3 cellular contexts compared by ENCODE assay signal in the genomic region with DNA sequence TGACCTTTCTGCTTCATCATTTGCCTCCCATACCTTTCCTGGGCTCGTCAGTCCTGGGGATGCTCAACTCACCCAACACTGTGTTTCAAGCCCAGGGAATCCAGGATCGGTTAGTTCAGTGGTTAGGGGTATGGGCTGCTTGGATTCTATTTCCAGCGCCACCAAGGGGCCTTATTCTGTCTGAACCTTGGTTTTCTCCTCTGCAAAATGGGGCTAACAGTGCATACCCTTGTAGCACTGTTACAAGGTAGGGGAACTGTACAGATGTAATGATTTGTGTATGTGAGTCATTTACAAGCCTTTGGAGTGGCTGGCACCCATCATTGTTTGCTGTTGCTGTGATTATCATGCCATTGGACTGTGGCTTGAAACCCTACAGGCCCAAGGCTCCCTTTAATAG.
TF ChIP-seq lines count a peak whose summit lies in the region.

No MANE protein-coding gene starts in this region.

TF ChIP-seq in A549, 52 proteins besides CTCF, POLR2A, EP300 and RAD21 (continued from another document):
- no peak for TF ChIP-seq FOXS1 (CRISPR knock-in tag; IDR thresholded peaks at IDR 0.05)

TF ChIP-seq in K562, 482 proteins besides CTCF, POLR2A, EP300 and RAD21 (continued from another document):
- TF ChIP-seq, protein P1, sequence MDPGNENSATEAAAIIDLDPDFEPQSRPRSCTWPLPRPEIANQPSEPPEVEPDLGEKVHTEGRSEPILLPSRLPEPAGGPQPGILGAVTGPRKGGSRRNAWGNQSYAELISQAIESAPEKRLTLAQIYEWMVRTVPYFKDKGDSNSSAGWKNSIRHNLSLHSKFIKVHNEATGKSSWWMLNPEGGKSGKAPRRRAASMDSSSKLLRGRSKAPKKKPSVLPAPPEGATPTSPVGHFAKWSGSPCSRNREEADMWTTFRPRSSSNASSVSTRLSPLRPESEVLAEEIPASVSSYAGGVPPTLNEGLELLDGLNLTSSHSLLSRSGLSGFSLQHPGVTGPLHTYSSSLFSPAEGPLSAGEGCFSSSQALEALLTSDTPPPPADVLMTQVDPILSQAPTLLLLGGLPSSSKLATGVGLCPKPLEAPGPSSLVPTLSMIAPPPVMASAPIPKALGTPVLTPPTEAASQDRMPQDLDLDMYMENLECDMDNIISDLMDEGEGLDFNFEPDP (CRISPR knock-in tag; IDR thresholded peaks at IDR 0.05), result no peak
- TF ChIP-seq, protein P2, sequence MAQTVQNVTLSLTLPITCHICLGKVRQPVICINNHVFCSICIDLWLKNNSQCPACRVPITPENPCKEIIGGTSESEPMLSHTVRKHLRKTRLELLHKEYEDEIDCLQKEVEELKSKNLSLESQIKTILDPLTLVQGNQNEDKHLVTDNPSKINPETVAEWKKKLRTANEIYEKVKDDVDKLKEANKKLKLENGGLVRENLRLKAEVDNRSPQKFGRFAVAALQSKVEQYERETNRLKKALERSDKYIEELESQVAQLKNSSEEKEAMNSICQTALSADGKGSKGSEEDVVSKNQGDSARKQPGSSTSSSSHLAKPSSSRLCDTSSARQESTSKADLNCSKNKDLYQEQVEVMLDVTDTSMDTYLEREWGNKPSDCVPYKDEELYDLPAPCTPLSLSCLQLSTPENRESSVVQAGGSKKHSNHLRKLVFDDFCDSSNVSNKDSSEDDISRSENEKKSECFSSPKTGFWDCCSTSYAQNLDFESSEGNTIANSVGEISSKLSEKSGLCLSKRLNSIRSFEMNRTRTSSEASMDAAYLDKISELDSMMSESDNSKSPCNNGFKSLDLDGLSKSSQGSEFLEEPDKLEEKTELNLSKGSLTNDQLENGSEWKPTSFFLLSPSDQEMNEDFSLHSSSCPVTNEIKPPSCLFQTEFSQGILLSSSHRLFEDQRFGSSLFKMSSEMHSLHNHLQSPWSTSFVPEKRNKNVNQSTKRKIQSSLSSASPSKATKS (CRISPR knock-in tag; IDR thresholded peaks at IDR 0.05), result no peak
- no peak for TF ChIP-seq MIER1 (IDR thresholded peaks at IDR 0.05; ENCODE audit: low read depth)
- TF ChIP-seq ZNF76 (CRISPR knock-in tag; IDR thresholded peaks at IDR 0.05; ENCODE audit: borderline replicate concordance), result no peak
- TF ChIP-seq ZFP1 (CRISPR knock-in tag; IDR thresholded peaks at IDR 0.05), result no peak
- no peak for TF ChIP-seq DACH1 (IDR thresholded peaks at IDR 0.05; ENCODE audit: partially characterized antibody)
- TF ChIP-seq, protein P3, sequence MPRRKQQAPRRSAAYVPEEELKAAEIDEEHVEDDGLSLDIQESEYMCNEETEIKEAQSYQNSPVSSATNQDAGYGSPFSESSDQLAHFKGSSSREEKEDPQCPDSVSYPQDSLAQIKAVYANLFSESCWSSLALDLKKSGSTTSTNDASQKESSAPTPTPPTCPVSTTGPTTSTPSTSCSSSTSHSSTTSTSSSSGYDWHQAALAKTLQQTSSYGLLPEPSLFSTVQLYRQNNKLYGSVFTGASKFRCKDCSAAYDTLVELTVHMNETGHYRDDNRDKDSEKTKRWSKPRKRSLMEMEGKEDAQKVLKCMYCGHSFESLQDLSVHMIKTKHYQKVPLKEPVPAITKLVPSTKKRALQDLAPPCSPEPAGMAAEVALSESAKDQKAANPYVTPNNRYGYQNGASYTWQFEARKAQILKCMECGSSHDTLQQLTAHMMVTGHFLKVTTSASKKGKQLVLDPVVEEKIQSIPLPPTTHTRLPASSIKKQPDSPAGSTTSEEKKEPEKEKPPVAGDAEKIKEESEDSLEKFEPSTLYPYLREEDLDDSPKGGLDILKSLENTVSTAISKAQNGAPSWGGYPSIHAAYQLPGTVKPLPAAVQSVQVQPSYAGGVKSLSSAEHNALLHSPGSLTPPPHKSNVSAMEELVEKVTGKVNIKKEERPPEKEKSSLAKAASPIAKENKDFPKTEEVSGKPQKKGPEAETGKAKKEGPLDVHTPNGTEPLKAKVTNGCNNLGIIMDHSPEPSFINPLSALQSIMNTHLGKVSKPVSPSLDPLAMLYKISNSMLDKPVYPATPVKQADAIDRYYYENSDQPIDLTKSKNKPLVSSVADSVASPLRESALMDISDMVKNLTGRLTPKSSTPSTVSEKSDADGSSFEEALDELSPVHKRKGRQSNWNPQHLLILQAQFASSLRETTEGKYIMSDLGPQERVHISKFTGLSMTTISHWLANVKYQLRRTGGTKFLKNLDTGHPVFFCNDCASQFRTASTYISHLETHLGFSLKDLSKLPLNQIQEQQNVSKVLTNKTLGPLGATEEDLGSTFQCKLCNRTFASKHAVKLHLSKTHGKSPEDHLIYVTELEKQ (CRISPR knock-in tag; IDR thresholded peaks at IDR 0.05), result no peak
- TF ChIP-seq ZNF280A (IDR thresholded peaks at IDR 0.05; ENCODE audit: low read depth, partially characterized antibody), result no peak
- 0 out of 4 replicates have a peak, but pooled peaks of 1 of the 2 experiments have one; percentile 16 for TF ChIP-seq KDM1A (IDR thresholded peaks at IDR 0.05)
- TF ChIP-seq SIN3B (IDR thresholded peaks at IDR 0.05; ENCODE audit: low read depth), result no peak
- no peak for TF ChIP-seq PURB (CRISPR knock-in tag; IDR thresholded peaks at IDR 0.05; ENCODE audit: low read depth)
- no peak for TF ChIP-seq PCBP1 (IDR thresholded peaks at IDR 0.05; ENCODE audit: low read depth, low read length, poor library complexity, severe bottlenecking)
- no peak for TF ChIP-seq ATF3 (IDR thresholded peaks at IDR 0.05)
- no peak for TF ChIP-seq ATF3 (CRISPR knock-in tag; conservative IDR thresholded peaks at IDR 0.05)
- peak; percentile 59; the same call in 1 of the 2 replicates for TF ChIP-seq BCOR (IDR thresholded peaks at IDR 0.05)
- no peak for TF ChIP-seq ZNF324 (CRISPR knock-in tag; IDR thresholded peaks at IDR 0.05)
- no peak for TF ChIP-seq RFX5 (IDR thresholded peaks at IDR 0.05; ENCODE audit: low read depth, low read length)
- TF ChIP-seq RBM25 (IDR thresholded peaks at IDR 0.05; ENCODE audit: low read depth, low read length, severe bottlenecking), result peak; percentile 53

TF ChIP-seq in SK-N-SH treated with all-trans-retinoic acid at 6 μM for 48 hours, 23 proteins besides CTCF, POLR2A, EP300 and RAD21:
- TF ChIP-seq POU6F1 (CRISPR knock-in tag; IDR thresholded peaks at IDR 0.05; ENCODE audit: borderline replicate concordance, low read depth), result no peak
- no peak for TF ChIP-seq OSR1 (CRISPR knock-in tag; IDR thresholded peaks at IDR 0.05)
- TF ChIP-seq ZNF8 (CRISPR knock-in tag; IDR thresholded peaks at IDR 0.05), result no peak
- no peak for TF ChIP-seq RARB (CRISPR knock-in tag; IDR thresholded peaks at IDR 0.05)
- no peak for TF ChIP-seq BACH2 (CRISPR knock-in tag; IDR thresholded peaks at IDR 0.05; ENCODE audit: borderline replicate concordance)
- TF ChIP-seq, protein P4, sequence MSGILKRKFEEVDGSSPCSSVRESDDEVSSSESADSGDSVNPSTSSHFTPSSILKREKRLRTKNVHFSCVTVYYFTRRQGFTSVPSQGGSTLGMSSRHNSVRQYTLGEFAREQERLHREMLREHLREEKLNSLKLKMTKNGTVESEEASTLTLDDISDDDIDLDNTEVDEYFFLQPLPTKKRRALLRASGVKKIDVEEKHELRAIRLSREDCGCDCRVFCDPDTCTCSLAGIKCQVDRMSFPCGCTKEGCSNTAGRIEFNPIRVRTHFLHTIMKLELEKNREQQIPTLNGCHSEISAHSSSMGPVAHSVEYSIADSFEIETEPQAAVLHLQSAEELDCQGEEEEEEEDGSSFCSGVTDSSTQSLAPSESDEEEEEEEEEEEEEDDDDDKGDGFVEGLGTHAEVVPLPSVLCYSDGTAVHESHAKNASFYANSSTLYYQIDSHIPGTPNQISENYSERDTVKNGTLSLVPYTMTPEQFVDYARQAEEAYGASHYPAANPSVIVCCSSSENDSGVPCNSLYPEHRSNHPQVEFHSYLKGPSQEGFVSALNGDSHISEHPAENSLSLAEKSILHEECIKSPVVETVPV (CRISPR knock-in tag; IDR thresholded peaks at IDR 0.05), result no peak
- TF ChIP-seq CSDC2 (CRISPR knock-in tag; IDR thresholded peaks at IDR 0.05), result no peak
- TF ChIP-seq ISL1 (CRISPR knock-in tag; IDR thresholded peaks at IDR 0.05), result no peak
- no peak for TF ChIP-seq TOX (CRISPR knock-in tag; IDR thresholded peaks at IDR 0.05; ENCODE audit: borderline replicate concordance)
- TF ChIP-seq CREB5 (CRISPR knock-in tag; IDR thresholded peaks at IDR 0.05; ENCODE audit: low read depth), result no peak
- TF ChIP-seq PPARA (CRISPR knock-in tag; IDR thresholded peaks at IDR 0.05; ENCODE audit: borderline replicate concordance), result no peak
- TF ChIP-seq, protein P5, sequence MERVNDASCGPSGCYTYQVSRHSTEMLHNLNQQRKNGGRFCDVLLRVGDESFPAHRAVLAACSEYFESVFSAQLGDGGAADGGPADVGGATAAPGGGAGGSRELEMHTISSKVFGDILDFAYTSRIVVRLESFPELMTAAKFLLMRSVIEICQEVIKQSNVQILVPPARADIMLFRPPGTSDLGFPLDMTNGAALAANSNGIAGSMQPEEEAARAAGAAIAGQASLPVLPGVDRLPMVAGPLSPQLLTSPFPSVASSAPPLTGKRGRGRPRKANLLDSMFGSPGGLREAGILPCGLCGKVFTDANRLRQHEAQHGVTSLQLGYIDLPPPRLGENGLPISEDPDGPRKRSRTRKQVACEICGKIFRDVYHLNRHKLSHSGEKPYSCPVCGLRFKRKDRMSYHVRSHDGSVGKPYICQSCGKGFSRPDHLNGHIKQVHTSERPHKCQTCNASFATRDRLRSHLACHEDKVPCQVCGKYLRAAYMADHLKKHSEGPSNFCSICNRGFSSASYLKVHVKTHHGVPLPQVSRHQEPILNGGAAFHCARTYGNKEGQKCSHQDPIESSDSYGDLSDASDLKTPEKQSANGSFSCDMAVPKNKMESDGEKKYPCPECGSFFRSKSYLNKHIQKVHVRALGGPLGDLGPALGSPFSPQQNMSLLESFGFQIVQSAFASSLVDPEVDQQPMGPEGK (CRISPR knock-in tag; IDR thresholded peaks at IDR 0.05; ENCODE audit: borderline replicate concordance), result no peak
- no peak for TF ChIP-seq ARNTL (CRISPR knock-in tag; IDR thresholded peaks at IDR 0.05; ENCODE audit: borderline replicate concordance, low read depth)
- no peak for TF ChIP-seq TCF4 (CRISPR knock-in tag; IDR thresholded peaks at IDR 0.05; ENCODE audit: borderline replicate concordance)
- no peak for TF ChIP-seq ESRRG (CRISPR knock-in tag; IDR thresholded peaks at IDR 0.05)
- no peak for TF ChIP-seq TSHZ2 (CRISPR knock-in tag; IDR thresholded peaks at IDR 0.05)
- TF ChIP-seq ZNF70 (CRISPR knock-in tag; IDR thresholded peaks at IDR 0.05), result no peak
